In the genomic region with DNA sequence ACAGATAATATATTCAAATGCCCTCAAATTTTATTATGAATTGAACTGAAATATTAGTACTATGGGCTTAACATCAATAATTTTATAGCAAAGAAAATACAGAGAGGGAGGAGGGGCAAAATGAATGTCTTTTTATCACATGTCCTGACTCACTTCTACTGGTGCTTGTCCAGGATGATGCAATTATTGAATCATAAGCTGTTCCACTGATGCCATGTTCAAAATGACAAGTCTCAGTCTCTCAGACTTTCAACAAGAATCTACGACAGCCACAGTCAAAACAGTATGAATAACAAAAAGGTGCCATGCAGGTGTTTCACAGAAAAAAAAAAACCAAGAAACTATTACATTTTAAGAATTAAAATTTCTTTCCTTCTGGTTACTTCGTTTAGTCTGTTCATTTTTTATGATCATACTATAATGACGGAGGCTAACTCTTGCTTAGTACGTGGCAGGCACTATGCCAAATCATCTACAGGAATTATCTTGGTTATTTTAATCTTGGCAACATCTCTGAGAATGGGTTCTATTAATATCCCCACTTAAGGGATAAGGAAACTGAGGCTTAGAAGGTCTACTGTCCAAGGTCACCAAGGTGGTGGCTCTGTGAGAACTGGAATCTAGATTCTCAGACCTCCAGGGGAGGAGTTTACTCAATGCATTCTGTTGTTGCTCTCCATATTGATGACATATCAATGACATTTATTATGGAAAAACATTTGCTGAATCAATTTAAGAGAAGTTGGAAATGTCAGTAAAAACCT, we compare ENCODE assay signal across 10 cellular contexts.
A peak's percentile ranks its signal among the peaks of the same experiment; 100 is the strongest.
DNase-seq lines count a peak whose midpoint lies in the region; ATAC-seq and TF ChIP-seq lines count a peak whose summit lies in the region.
"Had no signal": no experiment of that assay in that cellular context is flagged by ENCODE, and none has a peak within 500 bp of the region (broad histone marks: within the 10 kb centered on the region; RNA-seq: fewer than 3 reads in every experiment).

No MANE protein-coding gene starts in this region.

- TF ChIP-seq CTCF in OCI-LY3 (IDR thresholded peaks at IDR 0.05; ENCODE audit: low read depth, low read length) (no peak), gastrocnemius medialis (IDR thresholded peaks at IDR 0.05 in 4 of 5, conservative IDR thresholded peaks at IDR 0.05 in 1 of 5) (no peak)

- H3K79me2 ChIP-seq in OCI-LY3 (ENCODE audit: low read length), result peaks cover 98% of the 10 kb centered on the region

- H3K9ac ChIP-seq in OCI-LY3 (ENCODE audit: low read length), result no peak overlapping the region

- peaks cover 28% of the 10 kb centered on the region for H3K4me1 ChIP-seq in OCI-LY3 (ENCODE audit: low read length)
- H3K4me1 ChIP-seq in gastrocnemius medialis, result peaks cover 70 to 89% of the 10 kb centered on the region in 2 donors
- H3K4me1 ChIP-seq: prostate gland had no signal

- H3K27ac ChIP-seq in OCI-LY3 (ENCODE audit: low read length) (peak overlapping the region; percentile 48), gastrocnemius medialis (peak overlapping the region; percentile 60 to 74 (median 70))
- H3K27ac ChIP-seq: prostate gland, SK-N-MC had no signal

- H2AFZ ChIP-seq in OCI-LY3 (ENCODE audit: low read depth, low read length), result no peak overlapping the region

- peak overlapping the region; percentile 54 for H3K4me2 ChIP-seq in OCI-LY3 (ENCODE audit: low read length)

- no peaks in the 10 kb centered on the region for H3K27me3 ChIP-seq in OCI-LY3 (ENCODE audit: low read depth, low read length)
- no peaks in the 10 kb centered on the region for H3K27me3 ChIP-seq in gastrocnemius medialis

- peaks cover 89% of the 10 kb centered on the region for H4K20me1 ChIP-seq in OCI-LY3 (ENCODE audit: insufficient read depth, low read length)

- in situ Hi-C loops in gastrocnemius medialis (cut with MboI; ENCODE audit: low sequenced_read_pairs in 4 of 4), result no loop called here

- TF ChIP-seq POLR2A in gastrocnemius medialis (IDR thresholded peaks at IDR 0.05), result no peak

- ATAC-seq in esophagus mucosa (peak; percentile 80), gastrocnemius medialis (peak; percentile 80 to 85)

- H3K4me3 ChIP-seq in OCI-LY3 (ENCODE audit: low read length) (no peak overlapping the region), gastrocnemius medialis (no peak overlapping the region)
- H3K4me3 ChIP-seq: prostate gland, SK-N-MC had no signal

- intact Hi-C loops in gastrocnemius medialis (cut with DNase I; ENCODE audit: low total_unique reads), result no loop called here

- H3K36me3 ChIP-seq in OCI-LY3 (replicated peaks; ENCODE audit: low read depth, low read length), result peaks cover 20% of the 10 kb centered on the region
- H3K36me3 ChIP-seq in gastrocnemius medialis, result no peaks in the 10 kb centered on the region
- H3K36me3 ChIP-seq: prostate gland had no signal

- H3K9me3 ChIP-seq in OCI-LY3 (ENCODE audit: insufficient read depth, low read length) (no peaks in the 10 kb centered on the region), gastrocnemius medialis (no peaks in the 10 kb centered on the region)
- H3K9me3 ChIP-seq: prostate gland had no signal

- peak; percentile 47 for DNase-seq in H4 (ENCODE audit: low spot score)
- no peak for DNase-seq in gastrocnemius medialis
- no peak for DNase-seq in NCI-H2227 (lab: John Stamatoyannopoulos, UW; ENCODE audit: unreplicated experiment)
- no peak for DNase-seq in islet precursor cell
- no peak for DNase-seq in iPS-NIHi11 (ENCODE audit: low spot score)
- DNase-seq: stimulated activated naive B cell treated with anti-CD40 and anti-IgM and Interleukin-4, amounts not matched to agents 10 μg/mL and 1 μg/mL and 100 μg/mL, for 72 hours had no signal
